ENCODE assay signal across 9 cellular contexts in genomic region chr15:51382787-51383186, GRCh38. TPM values are rescaled to one million over a fixed set of nuclear protein-coding genes. Genes with fewer than 3 reads are reported as not detected.
DNase-seq lines count a peak whose midpoint lies in the region; ATAC-seq and TF ChIP-seq lines count a peak whose summit lies in the region.
"Had no signal": no experiment of that assay in that cellular context is flagged by ENCODE, and none has a peak within 500 bp of the region (broad histone marks: within the 10 kb centered on the region; RNA-seq: fewer than 3 reads in every experiment).

No MANE protein-coding gene starts in this region.

- H4K20me1 ChIP-seq in Loucy (ENCODE audit: insufficient read depth, low read length, poor library complexity, severe bottlenecking) = no peaks in the 10 kb centered on the region

- H3K4me2 ChIP-seq in Loucy (ENCODE audit: low read depth, low read length, poor library complexity, severe bottlenecking) = no peak overlapping the region

- intact Hi-C loops in ascending aorta (cut with DNase I) = loop anchor here (5.0 kb wide), 1 partner anchor 45 kb away; the partner anchor contains the start of gene CYP19A1

- H3K27me3 ChIP-seq in Loucy (ENCODE audit: insufficient read depth, low read length, poor library complexity, severe bottlenecking) = no peaks in the 10 kb centered on the region
- no peaks in the 10 kb centered on the region for H3K27me3 ChIP-seq in ascending aorta

- no peaks in the 10 kb centered on the region for H3K9me2 ChIP-seq in Loucy (replicated peaks; ENCODE audit: low read depth, low read length)

- H3K36me3 ChIP-seq in Loucy (ENCODE audit: insufficient read depth, low read length) (no peaks in the 10 kb centered on the region), ascending aorta (peaks cover 3 to 8% of the 10 kb centered on the region in 2 donors)

- H3K9ac ChIP-seq in Loucy (ENCODE audit: low read depth, low read length, poor library complexity, severe bottlenecking) = no peak overlapping the region

- H3F3A ChIP-seq in Loucy (ENCODE audit: low read depth) = no peaks in the 10 kb centered on the region

- peak; percentile 8 to 52 for DNase-seq in NCI-H446 (lab: John Stamatoyannopoulos, UW)
- DNase-seq in NCI-H446 treated with DMSO at 0.1 percent for 48 hours (lab: John Stamatoyannopoulos, UW) = no peak
- no peak for DNase-seq in ascending aorta (ENCODE audit: low spot score in 2 of 2)
- DNase-seq in left lobe of liver (ENCODE audit: low spot score) = no peak
- no peak for DNase-seq in stimulated activated naive CD4-positive, alpha-beta T cell (lab: John Stamatoyannopoulos, UW)

- ATAC-seq in left lobe of liver (peak; percentile 66), HG03432 (IDR thresholded peaks at IDR 0.05; ENCODE audit: unreplicated experiment) (no peak), GM18502 (IDR thresholded peaks at IDR 0.05; ENCODE audit: poor library complexity, unreplicated experiment) (no peak)

- TF ChIP-seq CTCF in Loucy (conservative IDR thresholded peaks at IDR 0.05; ENCODE audit: low read length) (peak; percentile 75), ascending aorta (IDR thresholded peaks at IDR 0.05) (peak in 2 of 3 experiments; percentile 20 to 41)

- H3K9me3 ChIP-seq in Loucy (ENCODE audit: insufficient read depth, low read depth, low read length) (no peaks in the 10 kb centered on the region), ascending aorta (no peaks in the 10 kb centered on the region)

- H3K4me1 ChIP-seq in Loucy (ENCODE audit: insufficient read depth, low read length, poor library complexity, severe bottlenecking) (no peaks in the 10 kb centered on the region), ascending aorta (peaks cover 0 to 9% of the 10 kb centered on the region in 2 donors)

- H2AFZ ChIP-seq in Loucy (ENCODE audit: low read length) = no peak overlapping the region

- H3K4me3 ChIP-seq in Loucy (ENCODE audit: low read length, poor library complexity, severe bottlenecking) (no peak overlapping the region), ascending aorta (no peak overlapping the region)

- no peak overlapping the region for H3K27ac ChIP-seq in ascending aorta

- no peaks in the 10 kb centered on the region for H3K79me2 ChIP-seq in Loucy (ENCODE audit: insufficient read depth, low read length)

RNA-seq across cellular contexts. Expression of gene GLDN, which starts 41.3 kb away (rescaled TPM):
- total RNA-seq in ascending aorta (3.4 TPM), left lobe of liver (0.60 TPM)
- total RNA-seq: CD4-positive, CD25-positive, alpha-beta regulatory T cell had no signal

RNA-seq across cellular contexts. Expression of gene CYP19A1, which starts 44.4 kb away (rescaled TPM):
- total RNA-seq in ascending aorta (95.7 TPM), left lobe of liver (not detected)

Comparison
In these comparisons a context has a peak if more than half of its experiments do, and no peak if none do; other contexts are left out.
1. DNase-seq: peak in NCI-H446 (2 of 2); none in NCI-H446 treated with DMSO at 0.1 percent for 48 hours (single experiment), ascending aorta (0 of 2), left lobe of liver (single experiment) and stimulated activated naive CD4-positive, alpha-beta T cell (0 of 6).
2. RNA of gene CYP19A1, which starts 44.4 kb away (total RNA-seq): 95.7 TPM in ascending aorta (single experiment); not detected in left lobe of liver (single experiment); every median in the first group is over 10 times any median in the second.